Comparison of ENCODE assay signal across 31 cellular contexts in genomic region chr12:12054993-12055392, GRCh38. TPM values are rescaled to one million over a fixed set of nuclear protein-coding genes. Genes with fewer than 3 reads are reported as not detected.
"Had no signal": no experiment of that assay in that cellular context is flagged by ENCODE, and none has a peak within 500 bp of the region (broad histone marks: within the 10 kb centered on the region; RNA-seq: fewer than 3 reads in every experiment).

No MANE protein-coding gene starts in this region.

- H3K4me2 ChIP-seq: hepatocyte had no signal

- H3K4me3 ChIP-seq: colonic mucosa, esophagus muscularis mucosa, gastroesophageal sphincter, heart left ventricle, hepatocyte, left lung, lower lobe of right lung, ovary, psoas muscle, skin epidermis, spleen, testis, transverse colon, upper lobe of right lung, vagina had no signal

- H3K27ac ChIP-seq: colonic mucosa, epithelial cell of prostate, esophagus muscularis mucosa, foreskin keratinocyte, gastroesophageal sphincter, heart left ventricle, hepatocyte, left lung, lower lobe of right lung, ovary, psoas muscle, skin epidermis, spleen, testis, transverse colon, upper lobe of right lung, vagina had no signal

- H3K79me2 ChIP-seq: hepatocyte had no signal

- H3K4me1 ChIP-seq: colonic mucosa, esophagus muscularis mucosa, foreskin keratinocyte, gastroesophageal sphincter, heart left ventricle, left lung, lower lobe of right lung, psoas muscle, spleen, testis, transverse colon, upper lobe of right lung, vagina had no signal

- DNase-seq: colonic mucosa; effector CD8-positive, alpha-beta T cell; foreskin keratinocyte; heart left ventricle; kidney; left lung; lower lobe of right lung; naive thymus-derived CD8-positive, alpha-beta T cell; occipital lobe; ovary; posterior cingulate gyrus; psoas muscle; right cardiac atrium; spleen; stimulated activated CD4-positive, alpha-beta T cell treated with anti-CD3 and anti-CD28 coated beads, Interleukin-4, amount 100 ng/mL, for 4 hours; stimulated activated naive CD8-positive, alpha-beta T cell treated with anti-CD3 and anti-CD28 coated beads, Interleukin-15, Interleukin-2, amounts not matched to agents 100 U/mL and 50 U/mL, for 24 hours; substantia nigra; testis; transverse colon; upper lobe of right lung had no signal

- H3K27me3 ChIP-seq: colonic mucosa, esophagus muscularis mucosa, foreskin keratinocyte, gastroesophageal sphincter, heart left ventricle, hepatocyte, left lung, ovary, spleen, testis, transverse colon, upper lobe of right lung, vagina had no signal

- ATAC-seq: foreskin keratinocyte; gastroesophageal sphincter; heart left ventricle; left lung; lower lobe of right lung; naive thymus-derived CD8-positive, alpha-beta T cell; psoas muscle; right cardiac atrium; stimulated activated memory B cell treated with anti-CD40 and anti-IgM and Interleukin-4, amounts not matched to agents 10 μg/mL and 1 μg/mL and 100 μg/mL, for 72 hours; stimulated activated naive CD8-positive, alpha-beta T cell treated with anti-CD3 and anti-CD28 coated beads, Interleukin-15, Interleukin-2, amounts not matched to agents 100 U/mL and 50 U/mL, for 24 hours; upper lobe of right lung had no signal

- H3K9me3 ChIP-seq: colonic mucosa, esophagus muscularis mucosa, gastroesophageal sphincter, heart left ventricle, left lung, lower lobe of right lung, ovary, psoas muscle, spleen, testis, transverse colon, upper lobe of right lung, vagina had no signal

- FAIRE-seq: kidney had no signal

- H2AFZ ChIP-seq: hepatocyte had no signal

- H3K36me3 ChIP-seq: colonic mucosa, esophagus muscularis mucosa, gastroesophageal sphincter, heart left ventricle, left lung, lower lobe of right lung, ovary, spleen, transverse colon, upper lobe of right lung, vagina had no signal

RNA-seq across cellular contexts. Expression of gene BCL2L14, which starts 15.7 kb away (rescaled TPM):
- total RNA-seq: esophagus muscularis mucosa; fibroblast of lung; foreskin keratinocyte; heart left ventricle; mesenteric fat pad; myocyte; naive thymus-derived CD8-positive, alpha-beta T cell; occipital lobe; psoas muscle; right cardiac atrium; vagina had no signal
- polyA plus RNA-seq: fibroblast of lung, foreskin keratinocyte, heart left ventricle, neural cell, ovary, psoas muscle, right cardiac atrium had no signal
